Comparison of ENCODE assay signal across 1 cellular context in the genomic region with DNA sequence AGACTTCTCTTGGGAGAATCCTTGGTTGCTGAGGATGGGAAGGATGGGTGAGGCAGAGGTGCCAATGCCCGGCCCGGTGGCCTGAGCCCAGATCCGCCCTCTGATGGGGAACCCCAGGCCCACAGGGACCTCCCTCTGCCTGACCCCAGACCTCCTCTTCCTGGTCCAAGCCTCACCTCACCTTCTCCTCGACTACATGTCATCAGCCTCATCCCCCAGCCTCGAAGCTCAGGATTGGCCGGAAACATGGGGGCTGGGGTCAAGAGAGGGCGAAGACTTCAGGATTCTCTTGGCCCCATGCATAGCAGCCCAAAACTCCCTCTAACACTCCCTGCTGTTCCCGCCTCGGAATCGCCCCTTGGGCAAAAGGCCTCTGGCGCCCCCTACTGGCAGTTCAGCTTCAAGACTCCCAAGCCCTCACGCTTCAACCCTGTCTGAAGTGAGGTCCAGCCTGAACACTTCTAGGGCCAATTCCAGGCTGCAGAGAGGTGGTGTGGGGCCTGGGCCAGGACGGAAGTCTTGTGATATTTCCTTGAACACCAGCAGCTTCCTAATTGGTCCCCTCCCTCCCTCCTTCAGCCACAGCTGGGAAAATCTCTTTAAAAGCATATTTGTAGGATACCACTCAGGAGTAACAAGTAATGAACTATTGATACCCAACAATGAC.
TF ChIP-seq lines count a peak whose summit lies in the region.

No MANE protein-coding gene starts in this region.

TF ChIP-seq in HepG2, 621 proteins besides CTCF, POLR2A, EP300 and RAD21 (continued from another document and continues in another):
- TF ChIP-seq, protein P1, sequence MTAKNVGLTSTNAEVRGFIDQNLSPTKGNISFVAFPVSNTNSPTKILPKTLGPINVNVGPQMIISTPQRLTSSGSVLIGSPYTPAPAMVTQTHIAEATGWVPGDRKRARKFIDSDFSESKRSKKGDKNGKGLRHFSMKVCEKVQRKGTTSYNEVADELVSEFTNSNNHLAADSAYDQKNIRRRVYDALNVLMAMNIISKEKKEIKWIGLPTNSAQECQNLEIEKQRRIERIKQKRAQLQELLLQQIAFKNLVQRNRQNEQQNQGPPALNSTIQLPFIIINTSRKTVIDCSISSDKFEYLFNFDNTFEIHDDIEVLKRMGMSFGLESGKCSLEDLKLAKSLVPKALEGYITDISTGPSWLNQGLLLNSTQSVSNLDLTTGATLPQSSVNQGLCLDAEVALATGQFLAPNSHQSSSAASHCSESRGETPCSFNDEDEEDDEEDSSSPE (CRISPR knock-in tag; IDR thresholded peaks at IDR 0.05) = peak; percentile 84
- TF ChIP-seq SIN3B (IDR thresholded peaks at IDR 0.05; ENCODE audit: low read length) = 0 out of 2 replicates have a peak, but pooled peaks have one; percentile 42
- TF ChIP-seq, protein P2, sequence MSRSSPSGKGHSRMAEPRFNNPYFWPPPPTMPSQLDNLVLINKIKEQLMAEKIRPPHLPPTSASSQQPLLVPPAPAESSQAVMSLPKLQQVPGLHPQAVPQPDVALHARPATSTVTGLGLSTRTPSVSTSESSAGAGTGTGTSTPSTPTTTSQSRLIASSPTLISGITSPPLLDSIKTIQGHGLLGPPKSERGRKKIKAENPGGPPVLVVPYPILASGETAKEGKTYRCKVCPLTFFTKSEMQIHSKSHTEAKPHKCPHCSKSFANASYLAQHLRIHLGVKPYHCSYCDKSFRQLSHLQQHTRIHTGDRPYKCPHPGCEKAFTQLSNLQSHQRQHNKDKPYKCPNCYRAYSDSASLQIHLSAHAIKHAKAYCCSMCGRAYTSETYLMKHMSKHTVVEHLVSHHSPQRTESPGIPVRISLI (CRISPR knock-in tag; IDR thresholded peaks at IDR 0.05; ENCODE audit: borderline replicate concordance) = 0 out of 2 replicates have a peak, but pooled peaks have one; percentile 17
- TF ChIP-seq, protein P3, sequence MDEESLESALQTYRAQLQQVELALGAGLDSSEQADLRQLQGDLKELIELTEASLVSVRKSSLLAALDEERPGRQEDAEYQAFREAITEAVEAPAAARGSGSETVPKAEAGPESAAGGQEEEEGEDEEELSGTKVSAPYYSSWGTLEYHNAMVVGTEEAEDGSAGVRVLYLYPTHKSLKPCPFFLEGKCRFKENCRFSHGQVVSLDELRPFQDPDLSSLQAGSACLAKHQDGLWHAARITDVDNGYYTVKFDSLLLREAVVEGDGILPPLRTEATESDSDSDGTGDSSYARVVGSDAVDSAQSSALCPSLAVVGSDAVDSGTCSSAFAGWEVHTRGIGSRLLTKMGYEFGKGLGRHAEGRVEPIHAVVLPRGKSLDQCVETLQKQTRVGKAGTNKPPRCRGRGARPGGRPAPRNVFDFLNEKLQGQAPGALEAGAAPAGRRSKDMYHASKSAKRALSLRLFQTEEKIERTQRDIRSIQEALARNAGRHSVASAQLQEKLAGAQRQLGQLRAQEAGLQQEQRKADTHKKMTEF (CRISPR knock-in tag; IDR thresholded peaks at IDR 0.05) = peak; percentile 60; the same call in 1 of the 2 replicates
- TF ChIP-seq ZNF678 (CRISPR knock-in tag; IDR thresholded peaks at IDR 0.05) = no peak
- peak; percentile 28; the same call in 1 of the 2 replicates for TF ChIP-seq ZMYM3 (CRISPR knock-in tag; IDR thresholded peaks at IDR 0.05)
- TF ChIP-seq RXRA (CRISPR knock-in tag; IDR thresholded peaks at IDR 0.05) = peak; percentile 62; the same call in 1 of the 2 replicates
- 0 out of 2 replicates have a peak, but pooled peaks have one; percentile 26 for TF ChIP-seq ZSCAN29 (CRISPR knock-in tag; conservative IDR thresholded peaks at IDR 0.05)
- TF ChIP-seq, protein P4, sequence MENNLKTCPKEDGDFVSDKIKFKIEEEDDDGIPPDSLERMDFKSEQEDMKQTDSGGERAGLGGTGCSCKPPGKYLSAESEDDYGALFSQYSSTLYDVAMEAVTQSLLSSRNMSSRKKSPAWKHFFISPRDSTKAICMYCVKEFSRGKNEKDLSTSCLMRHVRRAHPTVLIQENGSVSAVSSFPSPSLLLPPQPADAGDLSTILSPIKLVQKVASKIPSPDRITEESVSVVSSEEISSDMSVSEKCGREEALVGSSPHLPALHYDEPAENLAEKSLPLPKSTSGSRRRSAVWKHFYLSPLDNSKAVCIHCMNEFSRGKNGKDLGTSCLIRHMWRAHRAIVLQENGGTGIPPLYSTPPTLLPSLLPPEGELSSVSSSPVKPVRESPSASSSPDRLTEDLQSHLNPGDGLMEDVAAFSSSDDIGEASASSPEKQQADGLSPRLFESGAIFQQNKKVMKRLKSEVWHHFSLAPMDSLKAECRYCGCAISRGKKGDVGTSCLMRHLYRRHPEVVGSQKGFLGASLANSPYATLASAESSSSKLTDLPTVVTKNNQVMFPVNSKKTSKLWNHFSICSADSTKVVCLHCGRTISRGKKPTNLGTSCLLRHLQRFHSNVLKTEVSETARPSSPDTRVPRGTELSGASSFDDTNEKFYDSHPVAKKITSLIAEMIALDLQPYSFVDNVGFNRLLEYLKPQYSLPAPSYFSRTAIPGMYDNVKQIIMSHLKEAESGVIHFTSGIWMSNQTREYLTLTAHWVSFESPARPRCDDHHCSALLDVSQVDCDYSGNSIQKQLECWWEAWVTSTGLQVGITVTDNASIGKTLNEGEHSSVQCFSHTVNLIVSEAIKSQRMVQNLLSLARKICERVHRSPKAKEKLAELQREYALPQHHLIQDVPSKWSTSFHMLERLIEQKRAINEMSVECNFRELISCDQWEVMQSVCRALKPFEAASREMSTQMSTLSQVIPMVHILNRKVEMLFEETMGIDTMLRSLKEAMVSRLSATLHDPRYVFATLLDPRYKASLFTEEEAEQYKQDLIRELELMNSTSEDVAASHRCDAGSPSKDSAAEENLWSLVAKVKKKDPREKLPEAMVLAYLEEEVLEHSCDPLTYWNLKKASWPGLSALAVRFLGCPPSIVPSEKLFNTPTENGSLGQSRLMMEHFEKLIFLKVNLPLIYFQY (CRISPR knock-in tag; IDR thresholded peaks at IDR 0.05; ENCODE audit: borderline replicate concordance) = peak; percentile 52; the same call in 1 of the 2 replicates
- TF ChIP-seq, protein P5, sequence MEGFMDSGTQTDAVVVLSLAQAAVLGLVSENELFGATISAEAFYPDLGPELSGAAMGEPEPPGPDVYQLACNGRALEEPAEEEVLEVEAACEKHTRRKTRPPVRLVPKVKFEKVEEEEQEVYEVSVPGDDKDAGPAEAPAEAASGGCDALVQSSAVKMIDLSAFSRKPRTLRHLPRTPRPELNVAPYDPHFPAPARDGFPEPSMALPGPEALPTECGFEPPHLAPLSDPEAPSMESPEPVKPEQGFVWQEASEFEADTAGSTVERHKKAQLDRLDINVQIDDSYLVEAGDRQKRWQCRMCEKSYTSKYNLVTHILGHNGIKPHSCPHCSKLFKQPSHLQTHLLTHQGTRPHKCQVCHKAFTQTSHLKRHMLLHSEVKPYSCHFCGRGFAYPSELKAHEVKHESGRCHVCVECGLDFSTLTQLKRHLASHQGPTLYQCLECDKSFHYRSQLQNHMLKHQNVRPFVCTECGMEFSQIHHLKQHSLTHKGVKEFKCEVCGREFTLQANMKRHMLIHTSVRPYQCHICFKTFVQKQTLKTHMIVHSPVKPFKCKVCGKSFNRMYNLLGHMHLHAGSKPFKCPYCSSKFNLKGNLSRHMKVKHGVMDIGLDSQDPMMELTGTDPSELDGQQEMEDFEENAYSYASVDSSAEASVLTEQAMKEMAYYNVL (CRISPR knock-in tag; IDR thresholded peaks at IDR 0.05; ENCODE audit: borderline replicate concordance) = peak; percentile 65; the same call in 1 of the 2 replicates
- TF ChIP-seq, protein P6, sequence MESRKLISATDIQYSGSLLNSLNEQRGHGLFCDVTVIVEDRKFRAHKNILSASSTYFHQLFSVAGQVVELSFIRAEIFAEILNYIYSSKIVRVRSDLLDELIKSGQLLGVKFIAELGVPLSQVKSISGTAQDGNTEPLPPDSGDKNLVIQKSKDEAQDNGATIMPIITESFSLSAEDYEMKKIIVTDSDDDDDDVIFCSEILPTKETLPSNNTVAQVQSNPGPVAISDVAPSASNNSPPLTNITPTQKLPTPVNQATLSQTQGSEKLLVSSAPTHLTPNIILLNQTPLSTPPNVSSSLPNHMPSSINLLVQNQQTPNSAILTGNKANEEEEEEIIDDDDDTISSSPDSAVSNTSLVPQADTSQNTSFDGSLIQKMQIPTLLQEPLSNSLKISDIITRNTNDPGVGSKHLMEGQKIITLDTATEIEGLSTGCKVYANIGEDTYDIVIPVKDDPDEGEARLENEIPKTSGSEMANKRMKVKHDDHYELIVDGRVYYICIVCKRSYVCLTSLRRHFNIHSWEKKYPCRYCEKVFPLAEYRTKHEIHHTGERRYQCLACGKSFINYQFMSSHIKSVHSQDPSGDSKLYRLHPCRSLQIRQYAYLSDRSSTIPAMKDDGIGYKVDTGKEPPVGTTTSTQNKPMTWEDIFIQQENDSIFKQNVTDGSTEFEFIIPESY (CRISPR knock-in tag; IDR thresholded peaks at IDR 0.05) = peak; percentile 44; the same call in 1 of the 2 replicates
- TF ChIP-seq HOXA3 (CRISPR knock-in tag; IDR thresholded peaks at IDR 0.05) = peak; percentile 32; the same call in 1 of the 2 replicates
- TF ChIP-seq, protein P7, sequence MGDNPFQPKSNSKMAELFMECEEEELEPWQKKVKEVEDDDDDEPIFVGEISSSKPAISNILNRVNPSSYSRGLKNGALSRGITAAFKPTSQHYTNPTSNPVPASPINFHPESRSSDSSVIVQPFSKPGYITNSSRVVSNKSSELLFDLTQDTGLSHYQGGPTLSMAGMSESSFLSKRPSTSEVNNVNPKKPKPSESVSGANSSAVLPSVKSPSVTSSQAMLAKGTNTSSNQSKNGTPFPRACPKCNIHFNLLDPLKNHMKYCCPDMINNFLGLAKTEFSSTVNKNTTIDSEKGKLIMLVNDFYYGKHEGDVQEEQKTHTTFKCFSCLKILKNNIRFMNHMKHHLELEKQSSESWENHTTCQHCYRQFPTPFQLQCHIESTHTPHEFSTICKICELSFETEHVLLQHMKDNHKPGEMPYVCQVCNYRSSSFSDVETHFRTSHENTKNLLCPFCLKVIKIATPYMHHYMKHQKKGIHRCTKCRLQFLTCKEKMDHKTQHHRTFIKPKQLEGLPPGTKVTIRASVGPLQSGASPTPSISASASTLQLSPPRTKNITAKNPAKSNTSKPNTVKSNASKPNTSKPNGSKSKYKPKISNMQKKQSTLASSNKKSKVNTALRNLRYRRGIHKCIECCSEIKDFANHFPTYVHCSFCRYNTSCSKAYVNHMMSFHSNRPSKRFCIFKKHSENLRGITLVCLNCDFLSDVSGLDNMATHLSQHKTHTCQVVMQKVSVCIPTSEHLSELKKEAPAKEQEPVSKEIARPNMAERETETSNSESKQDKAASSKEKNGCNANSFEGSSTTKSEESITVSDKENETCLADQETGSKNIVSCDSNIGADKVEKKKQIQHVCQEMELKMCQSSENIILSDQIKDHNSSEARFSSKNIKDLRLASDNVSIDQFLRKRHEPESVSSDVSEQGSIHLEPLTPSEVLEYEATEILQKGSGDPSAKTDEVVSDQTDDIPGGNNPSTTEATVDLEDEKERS (CRISPR knock-in tag; IDR thresholded peaks at IDR 0.05) = 0 out of 2 replicates have a peak, but pooled peaks have one; percentile 53
- TF ChIP-seq ZNF547 (CRISPR knock-in tag; IDR thresholded peaks at IDR 0.05) = no peak
- TF ChIP-seq, protein P8, sequence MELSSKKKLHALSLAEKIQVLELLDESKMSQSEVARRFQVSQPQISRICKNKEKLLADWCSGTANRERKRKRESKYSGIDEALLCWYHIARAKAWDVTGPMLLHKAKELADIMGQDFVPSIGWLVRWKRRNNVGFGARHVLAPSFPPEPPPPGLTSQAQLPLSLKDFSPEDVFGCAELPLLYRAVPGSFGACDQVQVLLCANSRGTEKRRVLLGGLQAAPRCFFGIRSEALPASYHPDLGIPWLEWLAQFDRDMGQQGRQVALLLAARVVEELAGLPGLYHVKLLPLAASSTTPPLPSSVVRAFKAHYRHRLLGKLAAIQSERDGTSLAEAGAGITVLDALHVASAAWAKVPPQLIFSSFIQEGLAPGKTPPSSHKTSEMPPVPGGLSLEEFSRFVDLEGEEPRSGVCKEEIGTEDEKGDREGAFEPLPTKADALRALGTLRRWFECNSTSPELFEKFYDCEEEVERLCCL (CRISPR knock-in tag; IDR thresholded peaks at IDR 0.05; ENCODE audit: borderline replicate concordance) = 0 out of 2 replicates have a peak, but pooled peaks have one; percentile 40
- TF ChIP-seq AGO1 (IDR thresholded peaks at IDR 0.05; ENCODE audit: low read depth, low read length, poor library complexity, severe bottlenecking) = no peak
- TF ChIP-seq ZNF550 (CRISPR knock-in tag; IDR thresholded peaks at IDR 0.05; ENCODE audit: borderline replicate concordance) = no peak
- TF ChIP-seq, protein P9, sequence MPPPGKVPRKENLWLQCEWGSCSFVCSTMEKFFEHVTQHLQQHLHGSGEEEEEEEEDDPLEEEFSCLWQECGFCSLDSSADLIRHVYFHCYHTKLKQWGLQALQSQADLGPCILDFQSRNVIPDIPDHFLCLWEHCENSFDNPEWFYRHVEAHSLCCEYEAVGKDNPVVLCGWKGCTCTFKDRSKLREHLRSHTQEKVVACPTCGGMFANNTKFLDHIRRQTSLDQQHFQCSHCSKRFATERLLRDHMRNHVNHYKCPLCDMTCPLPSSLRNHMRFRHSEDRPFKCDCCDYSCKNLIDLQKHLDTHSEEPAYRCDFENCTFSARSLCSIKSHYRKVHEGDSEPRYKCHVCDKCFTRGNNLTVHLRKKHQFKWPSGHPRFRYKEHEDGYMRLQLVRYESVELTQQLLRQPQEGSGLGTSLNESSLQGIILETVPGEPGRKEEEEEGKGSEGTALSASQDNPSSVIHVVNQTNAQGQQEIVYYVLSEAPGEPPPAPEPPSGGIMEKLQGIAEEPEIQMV (CRISPR knock-in tag; IDR thresholded peaks at IDR 0.05; ENCODE audit: low read depth) = no peak
- TF ChIP-seq MAFK (conservative IDR thresholded peaks at IDR 0.05 in 1 of 2, IDR thresholded peaks at IDR 0.05 in 1 of 2; ENCODE audit: low read length in 2 of 2) = peak in 1 of 2 experiments; percentile 33; a peak in 1 of 4 replicates
- no peak for TF ChIP-seq ZNF607 (CRISPR knock-in tag; IDR thresholded peaks at IDR 0.05; ENCODE audit: borderline replicate concordance)
- TF ChIP-seq, protein P10, sequence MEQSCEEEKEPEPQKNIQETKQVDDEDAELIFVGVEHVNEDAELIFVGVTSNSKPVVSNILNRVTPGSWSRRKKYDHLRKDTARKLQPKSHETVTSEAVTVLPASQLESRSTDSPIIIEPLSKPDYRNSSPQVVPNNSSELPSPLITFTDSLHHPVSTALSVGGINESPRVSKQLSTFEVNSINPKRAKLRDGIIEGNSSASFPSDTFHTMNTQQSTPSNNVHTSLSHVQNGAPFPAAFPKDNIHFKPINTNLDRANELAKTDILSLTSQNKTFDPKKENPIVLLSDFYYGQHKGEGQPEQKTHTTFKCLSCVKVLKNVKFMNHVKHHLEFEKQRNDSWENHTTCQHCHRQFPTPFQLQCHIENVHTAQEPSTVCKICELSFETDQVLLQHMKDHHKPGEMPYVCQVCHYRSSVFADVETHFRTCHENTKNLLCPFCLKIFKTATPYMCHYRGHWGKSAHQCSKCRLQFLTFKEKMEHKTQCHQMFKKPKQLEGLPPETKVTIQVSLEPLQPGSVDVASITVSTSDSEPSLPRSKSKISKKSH (CRISPR knock-in tag; IDR thresholded peaks at IDR 0.05; ENCODE audit: borderline replicate concordance) = peak; percentile 40; the same call in 1 of the 2 replicates
- TF ChIP-seq RFXANK (CRISPR knock-in tag; IDR thresholded peaks at IDR 0.05) = 0 out of 2 replicates have a peak, but pooled peaks have one; percentile 71
- TF ChIP-seq SALL1 (CRISPR knock-in tag; IDR thresholded peaks at IDR 0.05) = peak; percentile 72; the same call in 1 of the 2 replicates
- no peak for TF ChIP-seq ZC3H13 (CRISPR knock-in tag; IDR thresholded peaks at IDR 0.05)
- no peak for TF ChIP-seq ZNF234 (CRISPR knock-in tag; conservative IDR thresholded peaks at IDR 0.05)
- peak; percentile 51; the same call in 1 of the 2 replicates for TF ChIP-seq ZNF335 (CRISPR knock-in tag; IDR thresholded peaks at IDR 0.05)
- TF ChIP-seq TSC22D2 (CRISPR knock-in tag; IDR thresholded peaks at IDR 0.05; ENCODE audit: borderline replicate concordance) = peak; percentile 70; the same call in 1 of the 2 replicates
- TF ChIP-seq ZNF383 (CRISPR knock-in tag; IDR thresholded peaks at IDR 0.05; ENCODE audit: borderline replicate concordance) = 0 out of 2 replicates have a peak, but pooled peaks have one; percentile 49
- TF ChIP-seq TBL1XR1 (IDR thresholded peaks at IDR 0.05; ENCODE audit: borderline replicate concordance, low read length, partially characterized antibody) = no peak
- TF ChIP-seq ZNF788 (CRISPR knock-in tag; IDR thresholded peaks at IDR 0.05; ENCODE audit: borderline replicate concordance) = peak; percentile 40; the same call in 1 of the 2 replicates
